ENCODE assay signal across 10 cellular contexts in genomic region chr16:87407511-87408112, GRCh38. TPM values are rescaled to one million over a fixed set of nuclear protein-coding genes. Genes with fewer than 3 reads are reported as not detected.
DNase-seq lines count a peak whose midpoint lies in the region; ATAC-seq and TF ChIP-seq lines count a peak whose summit lies in the region.
"Had no signal": no experiment of that assay in that cellular context is flagged by ENCODE, and none has a peak within 500 bp of the region (broad histone marks: within the 10 kb centered on the region; RNA-seq: fewer than 3 reads in every experiment).

No MANE protein-coding gene starts in this region.

- no peaks in the 10 kb centered on the region for H3K79me2 ChIP-seq in OCI-LY3 (ENCODE audit: low read length)

- peaks cover 30% of the 10 kb centered on the region; the same call in 1 of the 2 replicates for H4K20me1 ChIP-seq in OCI-LY3 (ENCODE audit: insufficient read depth, low read length)

- ATAC-seq in esophagus mucosa = peak; percentile 50
- ATAC-seq: foreskin keratinocyte had no signal

- no peak overlapping the region for H3K9ac ChIP-seq in OCI-LY3 (ENCODE audit: low read length)

- H3K27ac ChIP-seq in OCI-LY3 (ENCODE audit: low read length) = no peak overlapping the region
- H3K27ac ChIP-seq: foreskin keratinocyte had no signal

- peak overlapping the region; percentile 43 for H3K4me2 ChIP-seq in OCI-LY3 (ENCODE audit: low read length)

- H3K27me3 ChIP-seq in OCI-LY3 (ENCODE audit: low read depth, low read length) (no peaks in the 10 kb centered on the region), MG63 (no peaks in the 10 kb centered on the region)
- H3K27me3 ChIP-seq: foreskin keratinocyte had no signal

- H3K4me1 ChIP-seq in OCI-LY3 (ENCODE audit: low read length) = peaks cover 10% of the 10 kb centered on the region
- H3K4me1 ChIP-seq: foreskin keratinocyte had no signal

- H3K4me3 ChIP-seq in GM12865 (ENCODE audit: low read depth, low read length) (no peak overlapping the region), OCI-LY3 (ENCODE audit: low read length) (peak overlapping the region; percentile 11), MG63 (no peak overlapping the region)

- TF ChIP-seq CTCF in GM12865 (IDR thresholded peaks at IDR 0.05; ENCODE audit: insufficient read depth, low read depth, low read length, missing control alignments) (no peak), OCI-LY3 (IDR thresholded peaks at IDR 0.05; ENCODE audit: low read depth, low read length) (no peak)

- H3K9me3 ChIP-seq in OCI-LY3 (ENCODE audit: insufficient read depth, low read length) = no peaks in the 10 kb centered on the region
- no peaks in the 10 kb centered on the region for H3K9me3 ChIP-seq in MG63

- H3K36me3 ChIP-seq in OCI-LY3 (replicated peaks; ENCODE audit: low read depth, low read length) = peaks cover 20% of the 10 kb centered on the region
- peaks cover 10% of the 10 kb centered on the region for H3K36me3 ChIP-seq in MG63

- peak; percentile 88 for DNase-seq in GM12865 (ENCODE audit: low read depth)
- DNase-seq in pulmonary artery endothelial cell (ENCODE audit: low read depth, low spot score) = peak; percentile 88
- no peak for DNase-seq in activated CD8-positive, alpha-beta memory T cell treated with anti-CD3 and anti-CD28 coated beads, Interleukin-2, amount 50 U/mL, for 48 hours
- no peak for DNase-seq in stimulated activated CD4-positive, alpha-beta T cell treated with anti-CD3 and anti-CD28 coated beads, Interleukin-1b, Interleukin-23, amount 100 ng/mL, for 48 hours
- no peak for DNase-seq in activated CD8-positive, alpha-beta memory T cell treated with anti-CD3 and anti-CD28 coated beads for 24 hours
- no peak for DNase-seq in MG63
- DNase-seq: activated CD4-positive, alpha-beta T cell treated with anti-CD3 and anti-CD28 coated beads, Interleukin-2, amount 10 ng/mL, durations not matched to agents 24 days and 14 days; foreskin keratinocyte had no signal

- no peak overlapping the region for H2AFZ ChIP-seq in OCI-LY3 (ENCODE audit: low read depth, low read length)

RNA-seq across cellular contexts. Expression of gene MAP1LC3B, which starts 15.5 kb away (rescaled TPM):
- total RNA-seq in esophagus mucosa = 29.8 TPM
- 26.1 and 28.4 TPM in 2 replicates for total RNA-seq in pulmonary artery endothelial cell
- 7.9 and 16.0 TPM in 2 replicates for total RNA-seq in MG63 (2014; rRNA removed; shearing (Covaris generic); ENCODE audit: low replicate concordance)

RNA-seq across cellular contexts. Expression of gene FBXO31, which starts 24.0 kb away (rescaled TPM):
- total RNA-seq in esophagus mucosa = 16.9 TPM
- 26.3 and 28.2 TPM in 2 replicates for total RNA-seq in pulmonary artery endothelial cell
- total RNA-seq in MG63 (2014; rRNA removed; shearing (Covaris generic); ENCODE audit: low replicate concordance) = 12.6 and 33.4 TPM in 2 replicates

Comparison
In these comparisons a context has a peak if more than half of its experiments do, and no peak if none do; other contexts are left out.
1. DNase-seq: peak in GM12865 (single experiment) and pulmonary artery endothelial cell (single experiment); none in activated CD8-positive, alpha-beta memory T cell treated with anti-CD3 and anti-CD28 coated beads, Interleukin-2, amount 50 U/mL, for 48 hours (single experiment), stimulated activated CD4-positive, alpha-beta T cell treated with anti-CD3 and anti-CD28 coated beads, Interleukin-1b, Interleukin-23, amount 100 ng/mL, for 48 hours (single experiment), activated CD8-positive, alpha-beta memory T cell treated with anti-CD3 and anti-CD28 coated beads for 24 hours (single experiment) and MG63 (single experiment).